ENCODE assay signal across 7 cellular contexts in the genomic region with DNA sequence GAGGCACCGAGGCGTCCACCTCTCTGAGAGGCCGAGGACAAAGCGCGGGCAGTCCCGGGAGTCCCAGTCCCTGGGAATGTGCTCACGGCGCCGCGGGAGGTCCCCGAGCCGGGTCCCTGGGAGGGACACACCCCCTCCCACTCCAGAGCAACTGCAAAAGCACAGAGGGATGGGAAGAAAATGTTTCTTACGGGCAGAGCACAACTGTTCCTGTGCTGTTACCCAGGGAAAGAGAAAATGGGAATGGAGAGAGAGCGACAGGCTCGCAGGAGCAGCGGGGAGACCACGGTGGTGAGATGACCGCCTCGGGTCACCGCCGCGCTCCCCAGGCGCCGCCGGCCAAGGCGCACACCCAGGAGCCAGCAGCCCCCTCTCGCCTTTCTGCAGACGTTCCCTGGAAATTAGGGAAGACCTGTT. TPM values are rescaled to one million over a fixed set of nuclear protein-coding genes. Genes with fewer than 3 reads are reported as not detected.
DNase-seq lines count a peak whose midpoint lies in the region; ATAC-seq, FAIRE-seq and TF ChIP-seq lines count a peak whose summit lies in the region.

No MANE protein-coding gene starts in this region.

- H3K27me3 ChIP-seq in HUES6 (ENCODE audit: control insufficient read depth, insufficient read depth, low read length) (peaks cover 6% of the 10 kb centered on the region; the same call in 1 of the 2 replicates), testis (no peaks in the 10 kb centered on the region)

- peak; percentile 67 for DNase-seq in astrocyte of the hippocampus (ENCODE audit: low read depth, low spot score)
- peak; percentile 72 for DNase-seq in left kidney (ENCODE audit: low read depth, low spot score)
- no peak for DNase-seq in testis
- no peak for DNase-seq in HTR-8/SVneo (ENCODE audit: insufficient read length, low spot score)

- H3K4me3 ChIP-seq in HUES6 (ENCODE audit: low read depth, low read length): peak overlapping the region; percentile 88
- H3K4me3 ChIP-seq in testis: peak overlapping the region; percentile 40 to 54

- FAIRE-seq in HTR-8/SVneo (lab: Jason Lieb, UNC): no peak

- 1% methylated on average over 13 to 28 of the region's 28 CpGs for WGBS in testis, 2 donors

- H3K9me3 ChIP-seq in HUES6 (ENCODE audit: control insufficient read depth, insufficient read depth, low read depth, low read length) (no peaks in the 10 kb centered on the region), testis (no peaks in the 10 kb centered on the region)

- intact Hi-C loops in testis (cut with DNase I; ENCODE audit: low total_unique reads): no loop called here

- TF ChIP-seq CTCF in testis (IDR thresholded peaks at IDR 0.05): no peak

- H3K27ac ChIP-seq in HUES6 (ENCODE audit: low read depth, low read length) (peak overlapping the region; percentile 66; the same call in 1 of the 2 replicates), testis (no peak overlapping the region)

- H3K4me1 ChIP-seq in HUES6 (ENCODE audit: control insufficient read depth, insufficient read depth, low read length) (no peaks in the 10 kb centered on the region), testis (peaks cover 17% of the 10 kb centered on the region)

- no peak for TF ChIP-seq POLR2A in testis (IDR thresholded peaks at IDR 0.05)

- H3K36me3 ChIP-seq in HUES6 (ENCODE audit: control insufficient read depth, insufficient read depth, low read length) (no peaks in the 10 kb centered on the region), testis (ENCODE audit: low read depth, missing control alignments) (no peaks in the 10 kb centered on the region)

- peak; percentile 0 for ATAC-seq in GM18909 (IDR thresholded peaks at IDR 0.05; ENCODE audit: poor library complexity, unreplicated experiment)
- ATAC-seq in GM19328 (IDR thresholded peaks at IDR 0.05; ENCODE audit: unreplicated experiment): no peak

- H3K9ac ChIP-seq in HUES6 (ENCODE audit: low read length): peak overlapping the region; percentile 81

RNA-seq across cellular contexts. Expression of gene BCL11A, which starts 1.2 kb away (rescaled TPM):
- 10 to 100 TPM in 1 of 2 donors, 1 to 10 TPM in 1; 4.1 to 11.6 TPM for total RNA-seq in testis
- 5.1 TPM for polyA plus RNA-seq in testis (ENCODE audit: insufficient read depth, low read depth, low replicate concordance)

Comparison
In these comparisons a context has a peak if more than half of its experiments do, and no peak if none do; other contexts are left out.
1. DNase-seq: peak in astrocyte of the hippocampus (single experiment) and left kidney (single experiment); none in testis (single experiment) and HTR-8/SVneo (single experiment).